ENCODE assay signal across 8 cellular contexts in the genomic region with DNA sequence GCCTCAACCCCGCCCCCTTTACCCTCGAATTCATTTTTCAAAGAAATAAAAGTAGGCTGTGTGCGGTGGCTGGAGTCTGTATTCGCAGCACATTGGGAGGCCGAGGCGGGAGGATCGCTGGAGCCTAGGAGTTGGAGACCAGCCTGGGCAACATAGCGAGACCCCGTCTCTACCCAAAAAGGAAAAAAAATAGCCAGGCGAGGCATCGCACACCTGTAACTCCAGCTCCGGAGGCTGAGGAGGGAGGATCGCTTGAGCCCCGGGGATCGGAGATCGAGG. TPM values are rescaled to one million over a fixed set of nuclear protein-coding genes. Genes with fewer than 3 reads are reported as not detected.
DNase-seq lines count a peak whose midpoint lies in the region; ATAC-seq, FAIRE-seq and TF ChIP-seq lines count a peak whose summit lies in the region.

No MANE protein-coding gene starts in this region.

- 68 to 74% (median 71%) methylated on average over 16 of the region's 16 CpGs for WGBS in heart left ventricle, 4 donors
- 72 to 74% methylated on average over 16 of the region's 16 CpGs for WGBS in sigmoid colon, 2 donors

- H3K4me3 ChIP-seq in GM12864 (ENCODE audit: low read depth, low read length) (peak overlapping the region; percentile 56), heart left ventricle (peak overlapping the region; percentile 5 to 80 (median 60)), sigmoid colon (peak overlapping the region; percentile 36 to 59 (median 56))

- no peaks in the 10 kb centered on the region for H3K36me3 ChIP-seq in heart left ventricle
- H3K36me3 ChIP-seq in sigmoid colon: no peaks in the 10 kb centered on the region

- peak overlapping the region; percentile 97 for H3K4me3 Mint-ChIP-seq in T-helper 17 cell

- FAIRE-seq in GM12892 (lab: Jason Lieb, UNC): no peak

- DNase-seq in GM12864 (ENCODE audit: low read depth) (no peak), T-helper 17 cell (no peak), heart left ventricle (peak in 1 of 5 donors; percentile 44), sigmoid colon (no peak), GM19240 (ENCODE audit: insufficient read length, low spot score) (no peak), DMS 273 (lab: John Stamatoyannopoulos, UW; ENCODE audit: unreplicated experiment) (no peak), GM12892 (ENCODE audit: insufficient read length) (no peak)

- intact Hi-C loops in heart left ventricle (cut with DNase I): loop anchor here (5.0 to 10.0 kb wide), 9 partner anchors 56 to 224 kb away; partner anchors contain the start of genes RARA (in 5 of the 10) and GJD3 (in 4 of the 10)
- intact Hi-C loops in sigmoid colon (cut with DNase I): loop anchor here (5.0 kb wide), 1 partner anchor 116 kb away; no protein-coding TSS in a partner anchor

- peak overlapping the region; percentile 91 for H3K27ac Mint-ChIP-seq in T-helper 17 cell

- peaks cover 0 to 42% (median 9%) of the 10 kb centered on the region in 12 donors for H3K4me1 ChIP-seq in heart left ventricle
- peaks cover 0 to 17% (median 10%) of the 10 kb centered on the region in 4 donors for H3K4me1 ChIP-seq in sigmoid colon

- TF ChIP-seq CTCF in GM12864 (IDR thresholded peaks at IDR 0.05; ENCODE audit: low read depth, low read length, missing control alignments): no peak
- no peak for TF ChIP-seq CTCF in heart left ventricle (IDR thresholded peaks at IDR 0.05)
- TF ChIP-seq CTCF in sigmoid colon (IDR thresholded peaks at IDR 0.05): no peak

- peak overlapping the region in 7 of 12 donors; percentile 12 to 76 (median 39) for H3K27ac ChIP-seq in heart left ventricle
- peak overlapping the region; percentile 77 to 88 (median 80) for H3K27ac ChIP-seq in sigmoid colon

- no peaks in the 10 kb centered on the region for H3K27me3 Mint-ChIP-seq in T-helper 17 cell

- ATAC-seq in T-helper 17 cell (no peak), heart left ventricle (no peak), GM21529 (IDR thresholded peaks at IDR 0.05; ENCODE audit: unreplicated experiment) (no peak)

- H3K9me3 ChIP-seq in T-helper 17 cell (ENCODE audit: control insufficient read depth, low read length, poor library complexity, severe bottlenecking) (no peaks in the 10 kb centered on the region), heart left ventricle (no peaks in the 10 kb centered on the region), sigmoid colon (no peaks in the 10 kb centered on the region)

- no peak for TF ChIP-seq EP300 in sigmoid colon (IDR thresholded peaks at IDR 0.05)

- TF ChIP-seq POLR2A in heart left ventricle (IDR thresholded peaks at IDR 0.05): no peak
- no peak for TF ChIP-seq POLR2A in sigmoid colon (IDR thresholded peaks at IDR 0.05)
- TF ChIP-seq POLR2A in GM12892 (IDR thresholded peaks at IDR 0.05; ENCODE audit: low read depth, low read length): no peak

- H3K27me3 ChIP-seq in heart left ventricle (peaks cover 0 to 11% (median 0%) of the 10 kb centered on the region in 9 donors), sigmoid colon (no peaks in the 10 kb centered on the region)

- peaks cover 19% of the 10 kb centered on the region for H3K4me1 Mint-ChIP-seq in T-helper 17 cell

- H3K36me3 Mint-ChIP-seq in T-helper 17 cell (ENCODE audit: low read depth): no peaks in the 10 kb centered on the region

RNA-seq across cellular contexts. Expression of gene TOP2A, which starts 0.7 kb away (rescaled TPM):
- total RNA-seq in T-helper 17 cell (1 to 10 TPM; 4.1 to 6.4 TPM), heart left ventricle (10 to 100 TPM in 1 of 9 donors, 1 to 10 TPM in 5, under 1 TPM in 3; 0.39 to 28.9 (median 1.7) TPM), sigmoid colon (1 to 10 TPM in 3 of 4 donors, under 1 TPM in 1; 0.33 to 2.3 (median 1.8) TPM)
- polyA plus RNA-seq in heart left ventricle (under 1 TPM; 0.11 to 0.28 TPM), sigmoid colon (10 to 100 TPM in 2 of 3 donors, 1 to 10 TPM in 1; 1.8 to 28.7 (median 11.3) TPM)
- polyA plus RNA-seq in GM12892 (2012; ENCODE audit: missing spikeins): 89.2 TPM

RNA-seq across cellular contexts. Expression of gene IGFBP4, which starts 24.9 kb away (rescaled TPM):
- total RNA-seq in T-helper 17 cell (1 to 10 TPM; 5.7 to 7.0 TPM), heart left ventricle (100 to 1,000 TPM; 103 to 342 (median 129) TPM), sigmoid colon (100 to 1,000 TPM; 198 to 440 (median 325) TPM)
- polyA plus RNA-seq in heart left ventricle (100 to 1,000 TPM; 136 to 174 TPM), sigmoid colon (100 to 1,000 TPM in 2 of 3 donors, 10 to 100 TPM in 1; 30.3 to 242 (median 108) TPM)
- polyA plus RNA-seq in GM12892 (2012; ENCODE audit: missing spikeins): 3.6 TPM

RNA-seq across cellular contexts. Expression of gene GJD3, which starts 53.8 kb away (rescaled TPM):
- not detected for total RNA-seq in T-helper 17 cell
- total RNA-seq in heart left ventricle: 1 to 10 TPM; 1.2 to 8.7 (median 2.2) TPM
- under 1 TPM; 0.30 to 0.35 TPM for polyA plus RNA-seq in heart left ventricle
- 1 to 10 TPM in 1 of 4 donors, under 1 TPM in 1, not detected in 2; 0.49 to 2.1 TPM for total RNA-seq in sigmoid colon
- under 1 TPM in 1 of 3 donors, not detected in 2; 0.64 TPM for polyA plus RNA-seq in sigmoid colon
- not detected for polyA plus RNA-seq in GM12892 (2012; ENCODE audit: missing spikeins)

Comparison
In these comparisons a context has a peak if more than half of its experiments do, and no peak if none do; other contexts are left out.
1. RNA of gene IGFBP4, which starts 24.9 kb away (total RNA-seq): 198 to 440 TPM in sigmoid colon and 103 to 342 TPM in heart left ventricle; 5.7 to 7.0 TPM in T-helper 17 cell; every median in the first group is over 10 times any median in the second.
2. Peak in every context shown above with its lines, with median percentiles within 50 percentile points of each other: H3K4me3 ChIP-seq.